Comparison of ENCODE assay signal across 1 cellular context in genomic region chr3:114892880-114893279, GRCh38.
TF ChIP-seq lines count a peak whose summit lies in the region.

No MANE protein-coding gene starts in this region.

TF ChIP-seq in GM23338, 12 proteins besides CTCF, POLR2A, EP300 and RAD21 (continued from another document):
- TF ChIP-seq ZNF462 (CRISPR knock-in tag; IDR thresholded peaks at IDR 0.05) (no peak), STAT1 (IDR thresholded peaks at IDR 0.05; ENCODE audit: unreplicated experiment) (no peak), NANOG (IDR thresholded peaks at IDR 0.05; ENCODE audit: borderline replicate concordance) (no peak), ZNF331 (CRISPR knock-in tag; IDR thresholded peaks at IDR 0.05; ENCODE audit: low read depth) (no peak), ETS1 (IDR thresholded peaks at IDR 0.05) (no peak), JUNB (IDR thresholded peaks at IDR 0.05; ENCODE audit: unreplicated experiment) (no peak), POLR2AphosphoS5 (IDR thresholded peaks at IDR 0.05; ENCODE audit: low read depth) (no peak)
- TF ChIP-seq, protein P1, sequence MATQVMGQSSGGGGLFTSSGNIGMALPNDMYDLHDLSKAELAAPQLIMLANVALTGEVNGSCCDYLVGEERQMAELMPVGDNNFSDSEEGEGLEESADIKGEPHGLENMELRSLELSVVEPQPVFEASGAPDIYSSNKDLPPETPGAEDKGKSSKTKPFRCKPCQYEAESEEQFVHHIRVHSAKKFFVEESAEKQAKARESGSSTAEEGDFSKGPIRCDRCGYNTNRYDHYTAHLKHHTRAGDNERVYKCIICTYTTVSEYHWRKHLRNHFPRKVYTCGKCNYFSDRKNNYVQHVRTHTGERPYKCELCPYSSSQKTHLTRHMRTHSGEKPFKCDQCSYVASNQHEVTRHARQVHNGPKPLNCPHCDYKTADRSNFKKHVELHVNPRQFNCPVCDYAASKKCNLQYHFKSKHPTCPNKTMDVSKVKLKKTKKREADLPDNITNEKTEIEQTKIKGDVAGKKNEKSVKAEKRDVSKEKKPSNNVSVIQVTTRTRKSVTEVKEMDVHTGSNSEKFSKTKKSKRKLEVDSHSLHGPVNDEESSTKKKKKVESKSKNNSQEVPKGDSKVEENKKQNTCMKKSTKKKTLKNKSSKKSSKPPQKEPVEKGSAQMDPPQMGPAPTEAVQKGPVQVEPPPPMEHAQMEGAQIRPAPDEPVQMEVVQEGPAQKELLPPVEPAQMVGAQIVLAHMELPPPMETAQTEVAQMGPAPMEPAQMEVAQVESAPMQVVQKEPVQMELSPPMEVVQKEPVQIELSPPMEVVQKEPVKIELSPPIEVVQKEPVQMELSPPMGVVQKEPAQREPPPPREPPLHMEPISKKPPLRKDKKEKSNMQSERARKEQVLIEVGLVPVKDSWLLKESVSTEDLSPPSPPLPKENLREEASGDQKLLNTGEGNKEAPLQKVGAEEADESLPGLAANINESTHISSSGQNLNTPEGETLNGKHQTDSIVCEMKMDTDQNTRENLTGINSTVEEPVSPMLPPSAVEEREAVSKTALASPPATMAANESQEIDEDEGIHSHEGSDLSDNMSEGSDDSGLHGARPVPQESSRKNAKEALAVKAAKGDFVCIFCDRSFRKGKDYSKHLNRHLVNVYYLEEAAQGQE (IDR thresholded peaks at IDR 0.05; ENCODE audit: unreplicated experiment) = no peak
